ENCODE assay signal across 36 cellular contexts in the genomic region with DNA sequence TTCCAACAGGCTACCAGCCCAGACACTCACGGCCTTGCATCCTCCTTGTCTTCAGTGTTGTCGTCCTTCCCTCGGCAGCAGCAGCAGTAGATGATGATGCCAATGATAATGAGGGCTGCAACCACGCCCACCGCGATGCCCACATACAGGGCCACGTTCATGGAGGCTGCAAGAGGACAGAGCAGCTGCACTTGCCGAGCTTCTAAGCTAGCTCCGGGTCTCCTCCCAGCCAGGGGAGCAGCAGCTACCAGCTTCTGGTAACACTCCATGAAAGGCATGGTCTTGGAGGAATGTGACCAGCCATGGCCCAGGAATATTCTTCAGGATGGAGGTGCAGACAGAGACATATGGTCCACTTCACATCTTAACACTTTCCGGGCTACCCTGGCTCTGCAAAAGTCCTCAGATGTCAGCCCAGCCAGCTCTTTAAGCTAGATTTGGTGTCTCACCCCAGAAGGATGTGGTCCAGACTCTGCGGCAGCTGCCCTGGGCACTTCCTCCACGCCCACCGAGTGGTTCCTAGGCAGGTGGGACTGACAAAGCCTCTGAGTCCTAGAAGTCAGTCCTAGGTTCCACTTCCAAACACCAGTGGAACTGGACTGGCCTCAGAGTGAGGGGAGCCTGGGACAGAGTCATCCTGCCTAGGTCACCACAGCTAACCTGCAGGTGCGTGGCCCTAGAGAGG. TPM values are rescaled to one million over a fixed set of nuclear protein-coding genes. Genes with fewer than 3 reads are reported as not detected.
"Had no signal": no experiment of that assay in that cellular context is flagged by ENCODE, and none has a peak within 500 bp of the region (broad histone marks: within the 10 kb centered on the region; RNA-seq: fewer than 3 reads in every experiment).

No MANE protein-coding gene starts in this region.

- H3K4me1 Mint-ChIP-seq: activated T-helper 17 cell treated with anti-CD3 and anti-CD28 coated beads, Interleukin-2, amount 50 U/mL, for 72 hours; nephron had no signal

- H3K36me3 Mint-ChIP-seq: stimulated activated memory B cell treated with anti-CD40 and anti-IgM and Interleukin-4, amounts not matched to agents 10 μg/mL and 1 μg/mL and 100 μg/mL, for 72 hours had no signal

- H3K27me3 Mint-ChIP-seq: activated CD4-positive, alpha-beta memory T cell treated with anti-CD3 and anti-CD28 coated beads for 36 hours; activated T-helper 17 cell treated with anti-CD3 and anti-CD28 coated beads, Interleukin-2, amount 50 U/mL, for 72 hours; effector memory CD8-positive, alpha-beta T cell; stimulated activated memory B cell treated with anti-CD40 and anti-IgM and Interleukin-4, amounts not matched to agents 10 μg/mL and 1 μg/mL and 100 μg/mL, for 72 hours had no signal

- H3K9me3 Mint-ChIP-seq: activated CD4-positive, alpha-beta memory T cell treated with anti-CD3 and anti-CD28 coated beads for 36 hours; activated T-cell treated with anti-CD3 and anti-CD28 coated beads, Interleukin-2, amount 50 U/mL, for 4 hours; activated T-helper 17 cell treated with anti-CD3 and anti-CD28 coated beads, Interleukin-2, amount 50 U/mL, for 72 hours; effector memory CD8-positive, alpha-beta T cell; nephron; stimulated activated memory B cell treated with anti-CD40 and anti-IgM and Interleukin-4, amounts not matched to agents 10 μg/mL and 1 μg/mL and 100 μg/mL, for 72 hours; stimulated activated naive CD8-positive, alpha-beta T cell treated with anti-CD3 and anti-CD28 coated beads, Interleukin-15, amount 100 ng/mL, for 72 hours had no signal

- H3K27me3 ChIP-seq: left lung, neutrophil, right lobe of liver, thyroid gland, upper lobe of left lung, vagina had no signal

- H3K4me3 Mint-ChIP-seq: activated CD4-positive, alpha-beta memory T cell treated with anti-CD3 and anti-CD28 coated beads for 36 hours; activated T-cell treated with anti-CD3 and anti-CD28 coated beads, Interleukin-2, amount 50 U/mL, for 4 hours; activated T-helper 17 cell treated with anti-CD3 and anti-CD28 coated beads, Interleukin-2, amount 50 U/mL, for 72 hours; effector memory CD8-positive, alpha-beta T cell; nephron; stimulated activated memory B cell treated with anti-CD40 and anti-IgM and Interleukin-4, amounts not matched to agents 10 μg/mL and 1 μg/mL and 100 μg/mL, for 72 hours; stimulated activated naive CD8-positive, alpha-beta T cell treated with anti-CD3 and anti-CD28 coated beads, Interleukin-15, amount 100 ng/mL, for 72 hours had no signal

- H3K27ac ChIP-seq: brain microvascular endothelial cell, gastroesophageal sphincter, left lung, lower lobe of right lung, neutrophil, right lobe of liver, skin epidermis, thyroid gland, upper lobe of left lung, vagina, VCaP had no signal

- H3K36me3 ChIP-seq: brain microvascular endothelial cell, gastroesophageal sphincter, left lung, lower lobe of right lung, neutrophil, right lobe of liver, thyroid gland, upper lobe of left lung, vagina had no signal

- H3K9me3 ChIP-seq: gastroesophageal sphincter, left lung, lower lobe of right lung, neutrophil, right lobe of liver, thyroid gland, upper lobe of left lung, vagina had no signal

- DNase-seq: activated CD4-positive, alpha-beta memory T cell treated with anti-CD3 and anti-CD28 coated beads for 36 hours; activated CD4-positive, alpha-beta T cell treated with anti-CD3 and anti-CD28 coated beads for 48 hours; activated gamma-delta T cell treated with Interleukin-2 at 50 U/mL for 16 hours; activated naive CD4-positive, alpha-beta T cell treated with anti-CD3 and anti-CD28 coated beads, Interleukin-2, amount 50 U/mL, for 16 hours; activated T-cell treated with anti-CD3 and anti-CD28 coated beads, Interleukin-2, amount 50 U/mL, for 4 hours; amniotic stem cell; brain microvascular endothelial cell; cortex of kidney; effector memory CD8-positive, alpha-beta T cell; erythroblast; hypothalamus; kidney glomerular epithelial cell; left lung; lower lobe of right lung; mesenchymal stem cell; right lobe of liver; stimulated activated CD4-positive, alpha-beta T cell treated with anti-CD3 and anti-CD28 coated beads, Interleukin-12 subunit alpha, Interleukin-12 subunit beta, amount 100 ng/mL, for 4 hours; stimulated activated CD4-positive, alpha-beta T cell treated with anti-CD3 and anti-CD28 coated beads, Interleukin-4, amount 100 ng/mL, for 4 hours; stimulated activated CD8-positive, alpha-beta memory T cell treated with anti-CD3 and anti-CD28 coated beads, Interleukin-4, amount 100 ng/mL, for 48 hours; stimulated activated naive CD8-positive, alpha-beta T cell treated with anti-CD3 and anti-CD28 coated beads, Interleukin-15, amount 100 ng/mL, for 72 hours; T-helper 9 cell; thyroid gland; upper lobe of left lung had no signal

- ATAC-seq: activated T-cell treated with anti-CD3 and anti-CD28 coated beads, Interleukin-2, amount 50 U/mL, for 4 hours; activated T-helper 17 cell treated with anti-CD3 and anti-CD28 coated beads, Interleukin-2, amount 50 U/mL, for 72 hours; effector memory CD8-positive, alpha-beta T cell; gastroesophageal sphincter; left lung; lower lobe of right lung; right lobe of liver; stimulated activated memory B cell treated with anti-CD40 and anti-IgM and Interleukin-4, amounts not matched to agents 10 μg/mL and 1 μg/mL and 100 μg/mL, for 72 hours; stimulated activated naive CD8-positive, alpha-beta T cell treated with anti-CD3 and anti-CD28 coated beads, Interleukin-15, amount 100 ng/mL, for 72 hours had no signal

- H3K27ac Mint-ChIP-seq: activated CD4-positive, alpha-beta memory T cell treated with anti-CD3 and anti-CD28 coated beads for 36 hours; activated T-helper 17 cell treated with anti-CD3 and anti-CD28 coated beads, Interleukin-2, amount 50 U/mL, for 72 hours; effector memory CD8-positive, alpha-beta T cell; nephron; stimulated activated memory B cell treated with anti-CD40 and anti-IgM and Interleukin-4, amounts not matched to agents 10 μg/mL and 1 μg/mL and 100 μg/mL, for 72 hours; stimulated activated naive CD8-positive, alpha-beta T cell treated with anti-CD3 and anti-CD28 coated beads, Interleukin-15, amount 100 ng/mL, for 72 hours had no signal

- H3K4me3 ChIP-seq: gastroesophageal sphincter, left lung, lower lobe of right lung, right lobe of liver, skin epidermis, thyroid gland, upper lobe of left lung, vagina had no signal

RNA-seq across cellular contexts. Expression of gene GPA33, which starts 35.1 kb away (rescaled TPM):
- total RNA-seq: fibroblast of lung, fibroblast of villous mesenchyme, osteocyte, posterior vena cava, thyroid gland had no signal
- polyA plus RNA-seq: fibroblast of lung had no signal

RNA-seq across cellular contexts. Expression of gene STYXL2, which starts 38.8 kb away (rescaled TPM):
- total RNA-seq: activated CD4-positive, alpha-beta memory T cell treated with anti-CD3 and anti-CD28 coated beads for 36 hours; activated CD8-positive, alpha-beta memory T cell treated with anti-CD3 and anti-CD28 coated beads for 36 hours; activated T-cell treated with anti-CD3 and anti-CD28 coated beads, Interleukin-2, amount 50 U/mL, for 4 hours; activated T-helper 17 cell treated with anti-CD3 and anti-CD28 coated beads, Interleukin-2, amount 50 U/mL, for 72 hours; fibroblast of lung; fibroblast of villous mesenchyme; thyroid gland; vagina had no signal
- polyA plus RNA-seq: fibroblast of lung had no signal
